ENCODE assay signal across 12 cellular contexts in genomic region chr16:89581045-89581695, GRCh38. TPM values are rescaled to one million over a fixed set of nuclear protein-coding genes. Genes with fewer than 3 reads are reported as not detected.
DNase-seq lines count a peak whose midpoint lies in the region; FAIRE-seq and TF ChIP-seq lines count a peak whose summit lies in the region.
"Had no signal": no experiment of that assay in that cellular context is flagged by ENCODE, and none has a peak within 500 bp of the region (broad histone marks: within the 10 kb centered on the region; RNA-seq: fewer than 3 reads in every experiment).

No MANE protein-coding gene starts in this region.

- peaks cover 29% of the 10 kb centered on the region for H3K27me3 Mint-ChIP-seq in activated naive CD4-positive, alpha-beta T cell treated with anti-CD3 and anti-CD28 coated beads, Interleukin-2, amount 10 ng/mL, durations not matched to agents 7 days and 5 days
- H3K27me3 Mint-ChIP-seq: activated CD4-positive, alpha-beta T cell treated with anti-CD3 and anti-CD28 coated beads for 36 hours; CD8-positive, alpha-beta memory T cell had no signal

- no peak overlapping the region for H3K4me3 Mint-ChIP-seq in activated naive CD4-positive, alpha-beta T cell treated with anti-CD3 and anti-CD28 coated beads, Interleukin-2, amount 10 ng/mL, durations not matched to agents 7 days and 5 days
- H3K4me3 Mint-ChIP-seq: activated CD4-positive, alpha-beta T cell treated with anti-CD3 and anti-CD28 coated beads for 36 hours had no signal

- CTCF ChIA-PET in AG04450 (lab: Charles Lee) = no interaction called here
- CTCF ChIA-PET in activated naive CD4-positive, alpha-beta T cell treated with anti-CD3 and anti-CD28 coated beads, Interleukin-2, amount 10 ng/mL, durations not matched to agents 7 days and 5 days (lab: Charles Lee) = no interaction called here

- in situ Hi-C loops in astrocyte of the spinal cord (cut with HindIII; ENCODE audit: low sequenced_read_pairs) = no loop called here

- no peak overlapping the region for H3K4me2 ChIP-seq in keratinocyte (ENCODE audit: control insufficient read depth, extremely low read depth, insufficient read depth, low read depth, low read length)

- H3K9me3 Mint-ChIP-seq in activated naive CD4-positive, alpha-beta T cell treated with anti-CD3 and anti-CD28 coated beads, Interleukin-2, amount 10 ng/mL, durations not matched to agents 7 days and 5 days = peaks cover 2% of the 10 kb centered on the region
- H3K9me3 Mint-ChIP-seq: CD8-positive, alpha-beta memory T cell had no signal

- no peaks in the 10 kb centered on the region for H3K79me2 ChIP-seq in keratinocyte (ENCODE audit: control insufficient read depth, insufficient read depth, low read length)

- no peaks in the 10 kb centered on the region for H3K4me1 Mint-ChIP-seq in activated naive CD4-positive, alpha-beta T cell treated with anti-CD3 and anti-CD28 coated beads, Interleukin-2, amount 10 ng/mL, durations not matched to agents 7 days and 5 days
- H3K4me1 Mint-ChIP-seq: activated CD4-positive, alpha-beta T cell treated with anti-CD3 and anti-CD28 coated beads for 36 hours had no signal

- H4K20me1 ChIP-seq in keratinocyte (ENCODE audit: control insufficient read depth, extremely low read depth, insufficient read depth, low read length) = no peaks in the 10 kb centered on the region

- no peak overlapping the region for H2AFZ ChIP-seq in keratinocyte (ENCODE audit: control insufficient read depth, low read length)

- H3K27me3 ChIP-seq in AG04450 (ENCODE audit: control insufficient read depth, insufficient read depth, low read length) (no peaks in the 10 kb centered on the region), keratinocyte (ENCODE audit: control insufficient read depth, extremely low read depth, insufficient read depth, low read length) (no peaks in the 10 kb centered on the region)

- H3K9ac ChIP-seq in keratinocyte (ENCODE audit: control insufficient read depth, extremely low read depth, insufficient read depth, low read length) = no peak overlapping the region

- H3K4me1 ChIP-seq in keratinocyte (ENCODE audit: control insufficient read depth, extremely low read depth, insufficient read depth, low read length) = peaks cover 23% of the 10 kb centered on the region

- H3K9me3 ChIP-seq in AG04450 (ENCODE audit: control insufficient read depth, insufficient read depth, low read length) = peaks cover 10% of the 10 kb centered on the region
- H3K9me3 ChIP-seq in keratinocyte (ENCODE audit: control insufficient read depth, low read depth, low read length) = no peaks in the 10 kb centered on the region

- no peaks in the 10 kb centered on the region for H3K36me3 Mint-ChIP-seq in activated naive CD4-positive, alpha-beta T cell treated with anti-CD3 and anti-CD28 coated beads, Interleukin-2, amount 10 ng/mL, durations not matched to agents 7 days and 5 days
- H3K36me3 Mint-ChIP-seq: CD8-positive, alpha-beta memory T cell had no signal

- H3K36me3 ChIP-seq in keratinocyte (ENCODE audit: control insufficient read depth in 2 of 2, extremely low read depth in 1 of 2, insufficient read depth in 2 of 2, low read length in 2 of 2) = peaks cover 0 to 2% of the 10 kb centered on the region in 2 experiments

- peak overlapping the region; percentile 97 for H3K27ac ChIP-seq in AG04450 (ENCODE audit: low read depth, low read length)
- peak overlapping the region; percentile 1 for H3K27ac ChIP-seq in keratinocyte (ENCODE audit: control insufficient read depth, insufficient read depth, low read length)

- dilution Hi-C loops in keratinocyte (cut with MboI; ENCODE audit: extremely low pct_ligation_motif_present, low sequenced_read_pairs) = no loop called here

- peak; percentile 49 for FAIRE-seq in keratinocyte (lab: Jason Lieb, UNC)

- H3K4me3 ChIP-seq in AG04450 (ENCODE audit: low read depth, low read length) = no peak overlapping the region
- no peak overlapping the region for H3K4me3 ChIP-seq in astrocyte of the spinal cord (ENCODE audit: low read depth, low read length)
- no peak overlapping the region for H3K4me3 ChIP-seq in keratinocyte (ENCODE audit: control insufficient read depth in 2 of 3, extremely low read depth in 1 of 3, insufficient read depth in 2 of 3, low read depth in 1 of 3, low read length in 3 of 3)

- TF ChIP-seq CTCF in AG04450 (IDR thresholded peaks at IDR 0.05; ENCODE audit: low read depth, low read length) (no peak), astrocyte of the spinal cord (IDR thresholded peaks at IDR 0.05; ENCODE audit: low read depth, low read length) (no peak), keratinocyte (optimal IDR thresholded peaks at IDR 0.05 in 1 of 3, IDR thresholded peaks at IDR 0.05 in 1 of 3, conservative IDR thresholded peaks at IDR 0.05 in 1 of 3; ENCODE audit: extremely low read depth in 1 of 3, insufficient read depth in 2 of 3, low read length in 3 of 3) (no peak)

- H3K9me1 ChIP-seq in keratinocyte (ENCODE audit: control insufficient read depth, extremely low read depth, insufficient read depth, low read length) = peaks cover 2% of the 10 kb centered on the region

- no peak overlapping the region for H3K27ac Mint-ChIP-seq in activated naive CD4-positive, alpha-beta T cell treated with anti-CD3 and anti-CD28 coated beads, Interleukin-2, amount 10 ng/mL, durations not matched to agents 7 days and 5 days
- H3K27ac Mint-ChIP-seq: activated CD4-positive, alpha-beta T cell treated with anti-CD3 and anti-CD28 coated beads for 36 hours; CD8-positive, alpha-beta memory T cell had no signal

- POLR2A ChIA-PET in AG04450 (lab: Yijun Ruan, JAX) = interaction anchor here (0.6 to 1.2 kb wide), 4 partner anchors 15 to 71 kb away, joined by 3 to 17 read pairs (median 6); no protein-coding TSS in a partner anchor

- peak; percentile 96 for DNase-seq in AG04450 (ENCODE audit: low read depth, low spot score)
- peak; percentile 88 for DNase-seq in HPDE6-E6E7 (ENCODE audit: extremely low spot score)
- peak; percentile 98 for DNase-seq in astrocyte of the spinal cord (ENCODE audit: low read depth, low spot score)
- no peak for DNase-seq in keratinocyte (ENCODE audit: low read depth, low spot score)
- no peak for DNase-seq in NCI-H446 (lab: John Stamatoyannopoulos, UW)
- no peak for DNase-seq in CD1c-positive myeloid dendritic cell (ENCODE audit: extremely low spot score)
- no peak for DNase-seq in activated naive CD4-positive, alpha-beta T cell treated with anti-CD3 and anti-CD28 coated beads, Interleukin-2, amount 10 ng/mL, durations not matched to agents 7 days and 5 days
- DNase-seq in NCI-H345 (lab: John Stamatoyannopoulos, UW) = no peak
- DNase-seq: activated CD4-positive, alpha-beta T cell treated with anti-CD3 and anti-CD28 coated beads for 36 hours; CD8-positive, alpha-beta memory T cell; NCI-H1436; OCI-M1 had no signal

RNA-seq across cellular contexts. Expression of gene CPNE7, which starts 5.6 kb away (rescaled TPM):
- polyA plus RNA-seq in AG04450 (2011; rRNA removed) (7.5 and 10.6 TPM in 2 replicates), keratinocyte (6.2 to 12.4 TPM (median 9.1 TPM) in 3 replicates)
- polyA minus RNA-seq in AG04450 (2011; rRNA and poly(A)+ RNA removed) = 4.0 and 5.9 TPM in 2 replicates
- 22.3 TPM for polyA plus RNA-seq in keratinocyte (2011; ENCODE audit: low read depth)
- polyA plus RNA-seq in keratinocyte (2011; cell fraction: cytosol; rRNA removed) = 1.8 and 3.4 TPM in 2 replicates
- 124 and 133 TPM in 2 replicates for polyA plus RNA-seq in keratinocyte (2011; cell fraction: nucleus; rRNA removed)
- polyA plus RNA-seq in keratinocyte (2012; ENCODE audit: low replicate concordance) = 3.5 and 8.3 TPM in 2 replicates
- 2.6 to 4.3 TPM (median 3.0 TPM) in 3 replicates for polyA minus RNA-seq in keratinocyte
- polyA minus RNA-seq in keratinocyte (2011; cell fraction: cytosol; rRNA and poly(A)+ RNA removed) = 6.7 TPM
- 12.8 and 13.6 TPM in 2 replicates for polyA minus RNA-seq in keratinocyte (2011; cell fraction: nucleus; rRNA and poly(A)+ RNA removed)

RNA-seq across cellular contexts. Expression of gene RPL13, which starts 20.7 kb away (rescaled TPM):
- polyA plus RNA-seq in AG04450 (2011; rRNA removed) (2,214 and 3,106 TPM in 2 replicates), keratinocyte (1,741 to 3,736 TPM (median 2,095 TPM) in 3 replicates)
- polyA minus RNA-seq in AG04450 (2011; rRNA and poly(A)+ RNA removed) = 696 and 824 TPM in 2 replicates
- 556 TPM for polyA plus RNA-seq in keratinocyte (2011; ENCODE audit: low read depth)
- polyA plus RNA-seq in keratinocyte (2011; cell fraction: cytosol; rRNA removed) = 1,111 and 3,827 TPM in 2 replicates
- 583 and 788 TPM in 2 replicates for polyA plus RNA-seq in keratinocyte (2011; cell fraction: nucleus; rRNA removed)
- polyA plus RNA-seq in keratinocyte (2012; ENCODE audit: low replicate concordance) = 2,804 and 3,239 TPM in 2 replicates
- 563 to 886 TPM (median 708 TPM) in 3 replicates for polyA minus RNA-seq in keratinocyte
- 5,316 TPM for polyA minus RNA-seq in keratinocyte (2011; cell fraction: cytosol; rRNA and poly(A)+ RNA removed)
- 452 and 678 TPM in 2 replicates for polyA minus RNA-seq in keratinocyte (2011; cell fraction: nucleus; rRNA and poly(A)+ RNA removed)

RNA-seq across cellular contexts. Expression of gene DPEP1, which starts 32.3 kb away (rescaled TPM):
- not detected in 2 replicates for polyA plus RNA-seq in AG04450 (2011; rRNA removed)
- polyA minus RNA-seq in AG04450 (2011; rRNA and poly(A)+ RNA removed) = not detected in 2 replicates
- 0.09 to 0.13 TPM in 2 of 3 replicates, not detected in the other for polyA plus RNA-seq in keratinocyte
- polyA plus RNA-seq in keratinocyte (2011; ENCODE audit: low read depth) = not detected
- polyA plus RNA-seq in keratinocyte (2011; cell fraction: cytosol; rRNA removed) = not detected in 2 replicates
- polyA plus RNA-seq in keratinocyte (2011; cell fraction: nucleus; rRNA removed) = not detected in 2 replicates
- not detected in 2 replicates for polyA plus RNA-seq in keratinocyte (2012; ENCODE audit: low replicate concordance)
- not detected in 3 replicates for polyA minus RNA-seq in keratinocyte
- polyA minus RNA-seq in keratinocyte (2011; cell fraction: cytosol; rRNA and poly(A)+ RNA removed) = not detected
- polyA minus RNA-seq in keratinocyte (2011; cell fraction: nucleus; rRNA and poly(A)+ RNA removed) = not detected in 2 replicates
- polyA plus RNA-seq: CD8-positive, alpha-beta memory T cell had no signal

Comparison
In these comparisons a context has a peak if more than half of its experiments do, and no peak if none do; other contexts are left out.
1. DNase-seq: peak in AG04450 (single experiment), HPDE6-E6E7 (single experiment) and astrocyte of the spinal cord (single experiment); none in keratinocyte (single experiment), NCI-H446 (0 of 2), CD1c-positive myeloid dendritic cell (single experiment), activated naive CD4-positive, alpha-beta T cell treated with anti-CD3 and anti-CD28 coated beads, Interleukin-2, amount 10 ng/mL, durations not matched to agents 7 days and 5 days (single experiment) and NCI-H345 (single experiment).